In the genomic region with DNA sequence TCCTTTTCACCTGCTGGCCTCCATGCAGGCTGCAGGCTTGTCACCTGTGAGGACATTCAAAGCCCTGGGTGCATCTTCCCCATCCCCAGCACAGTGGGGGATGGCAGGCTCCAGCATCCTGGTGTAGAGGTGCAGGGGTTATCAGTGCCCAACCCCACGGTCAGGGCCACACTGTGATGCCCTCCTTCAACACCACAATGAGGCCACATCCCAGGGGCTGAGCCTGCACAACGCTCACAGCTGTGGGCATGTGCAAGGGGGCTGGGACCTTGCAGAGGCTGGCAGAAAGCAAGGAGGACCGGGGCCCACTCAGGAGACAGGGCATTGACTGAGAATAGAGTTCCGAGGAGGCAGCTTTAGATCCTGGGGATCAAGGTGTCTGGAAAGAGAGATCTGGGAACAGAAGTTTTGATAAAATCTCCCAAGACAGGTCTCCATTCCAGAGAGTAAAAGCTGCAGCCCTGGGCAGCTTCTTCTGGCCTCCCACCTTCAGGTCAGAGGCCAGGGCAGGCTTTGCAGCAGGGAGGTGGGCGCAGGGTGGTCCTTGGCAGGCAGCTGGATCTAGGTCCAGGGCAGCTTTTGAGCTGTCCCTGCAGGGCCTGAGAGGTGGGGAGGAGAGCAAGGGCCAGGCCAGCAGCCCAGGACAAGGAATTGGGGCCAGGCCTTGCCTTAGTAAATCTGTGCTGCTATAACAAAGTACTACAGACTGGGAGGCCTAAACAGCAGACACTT, we compare ENCODE assay signal across 19 cellular contexts.
"Had no signal": no experiment of that assay in that cellular context is flagged by ENCODE, and none has a peak within 500 bp of the region (broad histone marks: within the 10 kb centered on the region; RNA-seq: fewer than 3 reads in every experiment).

No MANE protein-coding gene starts in this region.

- H3K27me3 ChIP-seq: ascending aorta, gastrocnemius medialis, transverse colon had no signal

- DNase-seq: activated CD4-positive, alpha-beta T cell treated with anti-CD3 and anti-CD28 coated beads for 4 hours; activated CD8-positive, alpha-beta T cell treated with anti-CD3 and anti-CD28 coated beads for 36 hours; activated naive CD4-positive, alpha-beta T cell treated with Interleukin-2 at 50 U/mL for 16 hours; activated naive CD8-positive, alpha-beta T cell treated with anti-CD3 and anti-CD28 coated beads, Interleukin-2, amount 50 U/mL, for 24 hours; cerebellar nuclear complex; gastrocnemius medialis; heart left ventricle; immature natural killer cell; left cardiac atrium; lower lobe of right lung; midbrain; retina; stimulated activated CD4-positive, alpha-beta T cell treated with anti-CD3 and anti-CD28 coated beads, Interleukin-2, amount 100 ng/mL, for 48 hours; stimulated activated naive CD4-positive, alpha-beta T cell; substantia nigra; T-helper 2 cell; transverse colon had no signal

- H3K27ac ChIP-seq: ascending aorta, breast epithelium, gastrocnemius medialis, heart left ventricle, lower lobe of right lung, transverse colon had no signal

- H3K4me3 ChIP-seq: ascending aorta, breast epithelium, gastrocnemius medialis, heart left ventricle, lower lobe of right lung, transverse colon had no signal

- ATAC-seq: activated CD8-positive, alpha-beta T cell treated with anti-CD3 and anti-CD28 coated beads for 36 hours; activated naive CD8-positive, alpha-beta T cell treated with anti-CD3 and anti-CD28 coated beads, Interleukin-2, amount 50 U/mL, for 24 hours; gastrocnemius medialis; heart left ventricle; left cardiac atrium; lower lobe of right lung had no signal

- H3K4me1 ChIP-seq: ascending aorta, breast epithelium, gastrocnemius medialis, heart left ventricle, lower lobe of right lung, transverse colon had no signal

- H3K9me3 ChIP-seq: ascending aorta, breast epithelium, gastrocnemius medialis, lower lobe of right lung, transverse colon had no signal

- H3K36me3 ChIP-seq: ascending aorta, breast epithelium, gastrocnemius medialis, heart left ventricle, lower lobe of right lung, transverse colon had no signal
